23 cellular contexts compared by ENCODE assay signal in genomic region chr12:28830491-28830890, GRCh38.
"Had no signal": no experiment of that assay in that cellular context is flagged by ENCODE, and none has a peak within 500 bp of the region (broad histone marks: within the 10 kb centered on the region; RNA-seq: fewer than 3 reads in every experiment).

No MANE protein-coding gene starts in this region.

- FAIRE-seq: colon had no signal

- H3K9me3 ChIP-seq: testis had no signal

- H3K27me3 ChIP-seq: dorsolateral prefrontal cortex, spleen, testis had no signal

- H3K27ac ChIP-seq: dorsolateral prefrontal cortex, epithelial cell of prostate, left ventricle myocardium inferior, spleen, testis had no signal

- ATAC-seq: activated CD8-positive, alpha-beta T cell treated with anti-CD3 and anti-CD28 coated beads, Interleukin-2, amount 10 ng/mL, durations not matched to agents 7 days and 5 days; activated naive CD8-positive, alpha-beta T cell treated with anti-CD3 and anti-CD28 coated beads, Interleukin-2, amount 50 U/mL, for 24 hours; stimulated activated memory B cell treated with anti-CD40 and anti-IgM and Interleukin-4, amounts not matched to agents 10 μg/mL and 1 μg/mL and 100 μg/mL, for 72 hours had no signal

- H3K4me1 ChIP-seq: left ventricle myocardium inferior, spleen, testis had no signal

- H3K27me3 Mint-ChIP-seq: activated T-cell treated with anti-CD3 and anti-CD28 coated beads, Interleukin-2, amount 50 U/mL, for 24 hours; brain; stimulated activated memory B cell treated with anti-CD40 and anti-IgM and Interleukin-4, amounts not matched to agents 10 μg/mL and 1 μg/mL and 100 μg/mL, for 72 hours had no signal

- DNase-seq: activated CD4-positive, alpha-beta T cell treated with anti-CD3 and anti-CD28 coated beads, Interleukin-2, amount 10 ng/mL, durations not matched to agents 7 days and 5 days; activated CD8-positive, alpha-beta T cell treated with anti-CD3 and anti-CD28 coated beads, Interleukin-2, amount 10 ng/mL, durations not matched to agents 7 days and 5 days; activated naive CD4-positive, alpha-beta T cell treated with anti-CD3 and anti-CD28 coated beads, Interleukin-2, amount 10 ng/mL, durations not matched to agents 7 days and 5 days; activated naive CD8-positive, alpha-beta T cell treated with anti-CD3 and anti-CD28 coated beads, Interleukin-2, amount 50 U/mL, for 24 hours; activated T-cell treated with anti-CD3 and anti-CD28 coated beads, Interleukin-2, amount 50 U/mL, for 24 hours; anterior cingulate cortex; central memory CD4-positive, alpha-beta T cell; dorsolateral prefrontal cortex; foreskin fibroblast; hippocampal formation; left ventricle myocardium inferior; mammary epithelial cell; midbrain; nephron progenitor cell; retina; spleen; stimulated activated CD4-positive, alpha-beta T cell treated with anti-CD3 and anti-CD28 coated beads, Interleukin-4, amount 100 ng/mL, for 4 hours; testis had no signal

- H3K36me3 ChIP-seq: left ventricle myocardium inferior, spleen had no signal

- H3K4me3 ChIP-seq: dorsolateral prefrontal cortex, left ventricle myocardium inferior, spleen had no signal

- H3K36me3 Mint-ChIP-seq: activated naive CD4-positive, alpha-beta T cell treated with anti-CD3 and anti-CD28 coated beads, Interleukin-2, amount 10 ng/mL, durations not matched to agents 7 days and 5 days; brain; stimulated activated memory B cell treated with anti-CD40 and anti-IgM and Interleukin-4, amounts not matched to agents 10 μg/mL and 1 μg/mL and 100 μg/mL, for 72 hours had no signal

- H3K4me3 Mint-ChIP-seq: activated CD4-positive, alpha-beta T cell treated with anti-CD3 and anti-CD28 coated beads, Interleukin-2, amount 10 ng/mL, durations not matched to agents 7 days and 5 days; activated CD8-positive, alpha-beta T cell treated with anti-CD3 and anti-CD28 coated beads, Interleukin-2, amount 10 ng/mL, durations not matched to agents 7 days and 5 days; activated naive CD4-positive, alpha-beta T cell treated with anti-CD3 and anti-CD28 coated beads, Interleukin-2, amount 10 ng/mL, durations not matched to agents 7 days and 5 days; activated naive CD8-positive, alpha-beta T cell treated with anti-CD3 and anti-CD28 coated beads, Interleukin-2, amount 50 U/mL, for 24 hours; activated T-cell treated with anti-CD3 and anti-CD28 coated beads, Interleukin-2, amount 50 U/mL, for 24 hours; brain; nephron progenitor cell; stimulated activated memory B cell treated with anti-CD40 and anti-IgM and Interleukin-4, amounts not matched to agents 10 μg/mL and 1 μg/mL and 100 μg/mL, for 72 hours; type B pancreatic cell had no signal

- H3K27ac Mint-ChIP-seq: activated CD4-positive, alpha-beta T cell treated with anti-CD3 and anti-CD28 coated beads, Interleukin-2, amount 10 ng/mL, durations not matched to agents 7 days and 5 days; activated CD8-positive, alpha-beta T cell treated with anti-CD3 and anti-CD28 coated beads, Interleukin-2, amount 10 ng/mL, durations not matched to agents 7 days and 5 days; activated naive CD4-positive, alpha-beta T cell treated with anti-CD3 and anti-CD28 coated beads, Interleukin-2, amount 10 ng/mL, durations not matched to agents 7 days and 5 days; activated naive CD8-positive, alpha-beta T cell treated with anti-CD3 and anti-CD28 coated beads, Interleukin-2, amount 50 U/mL, for 24 hours; activated T-cell treated with anti-CD3 and anti-CD28 coated beads, Interleukin-2, amount 50 U/mL, for 24 hours; brain; nephron progenitor cell; stimulated activated memory B cell treated with anti-CD40 and anti-IgM and Interleukin-4, amounts not matched to agents 10 μg/mL and 1 μg/mL and 100 μg/mL, for 72 hours; type B pancreatic cell had no signal

- H3K4me1 Mint-ChIP-seq: activated CD4-positive, alpha-beta T cell treated with anti-CD3 and anti-CD28 coated beads, Interleukin-2, amount 10 ng/mL, durations not matched to agents 7 days and 5 days; activated naive CD4-positive, alpha-beta T cell treated with anti-CD3 and anti-CD28 coated beads, Interleukin-2, amount 10 ng/mL, durations not matched to agents 7 days and 5 days; activated naive CD8-positive, alpha-beta T cell treated with anti-CD3 and anti-CD28 coated beads, Interleukin-2, amount 50 U/mL, for 24 hours; brain; stimulated activated memory B cell treated with anti-CD40 and anti-IgM and Interleukin-4, amounts not matched to agents 10 μg/mL and 1 μg/mL and 100 μg/mL, for 72 hours had no signal
